16 cellular contexts compared by ENCODE assay signal in genomic region chr3:27146786-27147185, GRCh38.
DNase-seq lines count a peak whose midpoint lies in the region; ATAC-seq and TF ChIP-seq lines count a peak whose summit lies in the region.
"Had no signal": no experiment of that assay in that cellular context is flagged by ENCODE, and none has a peak within 500 bp of the region (broad histone marks: within the 10 kb centered on the region; RNA-seq: fewer than 3 reads in every experiment).

No MANE protein-coding gene starts in this region.

- intact Hi-C loops in tibial artery (cut with DNase I; ENCODE audit: low total_unique reads) = no loop called here

- TF ChIP-seq CTCF in HFFc6 (IDR thresholded peaks at IDR 0.05) (no peak), endothelial cell (IDR thresholded peaks at IDR 0.05; ENCODE audit: unreplicated experiment) (no peak), neural crest cell (conservative IDR thresholded peaks at IDR 0.05) (no peak), tibial artery (IDR thresholded peaks at IDR 0.05) (no peak)

- H3K9ac ChIP-seq in GM23248 = no peak overlapping the region
- H3K9ac ChIP-seq: BLaER1 treated with 17β-estradiol and CSF1 and Interleukin-3, amounts not matched to agents 10 nM and 100 nM had no signal

- no peaks in the 10 kb centered on the region for H4K20me1 ChIP-seq in GM23248 (ENCODE audit: insufficient read depth)
- H4K20me1 ChIP-seq: BLaER1 treated with 17β-estradiol and CSF1 and Interleukin-3, amounts not matched to agents 10 nM and 100 nM had no signal

- H3K36me3 Mint-ChIP-seq in HFFc6 (ENCODE audit: low read depth) (peaks cover 7% of the 10 kb centered on the region), endothelial cell (ENCODE audit: low read depth, unreplicated experiment) (no peaks in the 10 kb centered on the region), neural crest cell (ENCODE audit: low read depth) (peaks cover 3% of the 10 kb centered on the region)
- H3K36me3 Mint-ChIP-seq: CD8-positive, alpha-beta T cell had no signal

- H3K9me3 ChIP-seq in GM23248 (ENCODE audit: low read depth) (no peaks in the 10 kb centered on the region), tibial artery (peaks cover 0 to under 1% (median 0%) of the 10 kb centered on the region in 3 donors)
- H3K9me3 ChIP-seq: HAP-1 had no signal

- peaks cover 23% of the 10 kb centered on the region for H3K4me1 Mint-ChIP-seq in HFFc6 (ENCODE audit: low read depth)
- H3K4me1 Mint-ChIP-seq in endothelial cell (ENCODE audit: unreplicated experiment) = peaks cover 14% of the 10 kb centered on the region
- H3K4me1 Mint-ChIP-seq in neural crest cell = peaks cover 14% of the 10 kb centered on the region
- H3K4me1 Mint-ChIP-seq: B cell had no signal

- H3K27ac Mint-ChIP-seq in HFFc6 (peak overlapping the region; percentile 77), endothelial cell (ENCODE audit: unreplicated experiment) (peak overlapping the region; percentile 33), neural crest cell (ENCODE audit: unreplicated experiment) (peak overlapping the region; percentile 76)
- H3K27ac Mint-ChIP-seq: B cell; CD8-positive, alpha-beta T cell had no signal

- H2AFZ ChIP-seq in GM23248 = no peak overlapping the region

- peaks cover under 1% of the 10 kb centered on the region for H3K9me3 Mint-ChIP-seq in HFFc6
- H3K9me3 Mint-ChIP-seq in endothelial cell (ENCODE audit: unreplicated experiment) = no peaks in the 10 kb centered on the region
- H3K9me3 Mint-ChIP-seq in neural crest cell = peaks cover 2% of the 10 kb centered on the region
- H3K9me3 Mint-ChIP-seq: CD8-positive, alpha-beta T cell had no signal

- in situ Hi-C loops in GM23248 (cut with MboI) = loop anchor here (25.0 kb wide), 1 partner anchor 541 kb away; no protein-coding TSS in a partner anchor

- no peaks in the 10 kb centered on the region for H3K9me2 ChIP-seq in GM23248 (ENCODE audit: insufficient read depth)

- H3K36me3 ChIP-seq in GM23248 (ENCODE audit: low read depth) (no peaks in the 10 kb centered on the region), tibial artery (no peaks in the 10 kb centered on the region)
- H3K36me3 ChIP-seq: HAP-1 had no signal

- ATAC-seq in HG02870 (IDR thresholded peaks at IDR 0.05; ENCODE audit: unreplicated experiment) = no peak
- ATAC-seq: CD8-positive, alpha-beta T cell had no signal

- H3K79me2 ChIP-seq in GM23248 (ENCODE audit: insufficient read depth) = no peaks in the 10 kb centered on the region

- H3K4me3 ChIP-seq in GM23248 (no peak overlapping the region), tibial artery (no peak overlapping the region)
- H3K4me3 ChIP-seq: BLaER1 treated with 17β-estradiol and CSF1 and Interleukin-3, amounts not matched to agents 10 nM and 100 nM; HAP-1 had no signal

- H3K4me3 Mint-ChIP-seq in HFFc6 (no peak overlapping the region), endothelial cell (ENCODE audit: unreplicated experiment) (no peak overlapping the region), neural crest cell (no peak overlapping the region)
- H3K4me3 Mint-ChIP-seq: B cell; CD8-positive, alpha-beta T cell had no signal

- 72 to 75% methylated on average over 3 of the region's 3 CpGs for WGBS in GM23248 (ENCODE audit: low coverage in 1 of 2, low lambda C conversion rate in 2 of 2, missing lambda C conversion rate in 2 of 2), 2 experiments

- peaks cover 8% of the 10 kb centered on the region for H3F3A ChIP-seq in GM23248 (ENCODE audit: insufficient read depth)

- H3K27ac ChIP-seq in GM23248 = peak overlapping the region; percentile 40
- no peak overlapping the region for H3K27ac ChIP-seq in tibial artery
- H3K27ac ChIP-seq: BLaER1 treated with 17β-estradiol and CSF1 and Interleukin-3, amounts not matched to agents 10 nM and 100 nM; HL-60 had no signal

- DNase-seq in GM23248 (no peak), HFFc6 (no peak), endothelial cell (ENCODE audit: low spot score) (no peak), neural crest cell (ENCODE audit: low read depth, low spot score) (no peak), SK-N-DZ (ENCODE audit: low spot score) (no peak), tibial artery (no peak)
- DNase-seq in stimulated activated CD4-positive, alpha-beta T cell treated with anti-CD3 and anti-CD28 coated beads, Interleukin-2, amount 100 ng/mL, for 24 hours = no peak
- DNase-seq: Calu3; CD8-positive, alpha-beta T cell; DMS79 treated with DMSO at 0.1 percent for 48 hours; GF-D8 had no signal

- H3K27me3 ChIP-seq in GM23248 (replicated peaks; ENCODE audit: insufficient read depth) (no peaks in the 10 kb centered on the region), tibial artery (no peaks in the 10 kb centered on the region)
- H3K27me3 ChIP-seq: BLaER1 treated with 17β-estradiol and CSF1 and Interleukin-3, amounts not matched to agents 10 nM and 100 nM had no signal

- no peak overlapping the region for H3K4me2 ChIP-seq in GM23248 (ENCODE audit: unreplicated experiment)
- H3K4me2 ChIP-seq: BLaER1 treated with 17β-estradiol and CSF1 and Interleukin-3, amounts not matched to agents 10 nM and 100 nM had no signal

- H3K4me1 ChIP-seq in GM23248 (ENCODE audit: insufficient read depth) (peaks cover 16% of the 10 kb centered on the region; the same call in 1 of the 2 replicates), tibial artery (no peaks in the 10 kb centered on the region)
- H3K4me1 ChIP-seq: BLaER1 treated with 17β-estradiol and CSF1 and Interleukin-3, amounts not matched to agents 10 nM and 100 nM; HAP-1 had no signal

- peaks cover 4% of the 10 kb centered on the region; the same call in 1 of the 2 replicates for H3K27me3 Mint-ChIP-seq in HFFc6 (ENCODE audit: insufficient read depth)
- peaks cover 2% of the 10 kb centered on the region for H3K27me3 Mint-ChIP-seq in endothelial cell (ENCODE audit: unreplicated experiment)
- H3K27me3 Mint-ChIP-seq in neural crest cell (ENCODE audit: low read depth) = no peaks in the 10 kb centered on the region
